Comparison of ENCODE assay signal across 1 cellular context in the genomic region with DNA sequence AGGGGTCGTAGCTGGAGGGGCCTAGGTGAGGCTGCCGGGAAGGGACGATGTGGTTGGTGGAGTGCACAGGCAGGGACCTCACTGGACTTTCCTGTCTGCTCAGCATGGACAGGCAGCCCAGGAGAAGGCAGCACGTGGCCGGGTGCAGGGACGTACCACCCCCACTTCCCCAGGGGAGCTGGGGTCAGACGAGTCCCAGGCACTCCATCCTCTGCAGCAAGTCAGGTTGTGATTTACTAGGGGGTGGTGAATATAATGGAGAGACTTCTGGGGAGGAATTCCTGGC.
TF ChIP-seq lines count a peak whose summit lies in the region.

No MANE protein-coding gene starts in this region.

TF ChIP-seq in HCT116, 20 proteins besides CTCF, POLR2A, EP300 and RAD21 (continued from another document):
- TF ChIP-seq, protein P1, sequence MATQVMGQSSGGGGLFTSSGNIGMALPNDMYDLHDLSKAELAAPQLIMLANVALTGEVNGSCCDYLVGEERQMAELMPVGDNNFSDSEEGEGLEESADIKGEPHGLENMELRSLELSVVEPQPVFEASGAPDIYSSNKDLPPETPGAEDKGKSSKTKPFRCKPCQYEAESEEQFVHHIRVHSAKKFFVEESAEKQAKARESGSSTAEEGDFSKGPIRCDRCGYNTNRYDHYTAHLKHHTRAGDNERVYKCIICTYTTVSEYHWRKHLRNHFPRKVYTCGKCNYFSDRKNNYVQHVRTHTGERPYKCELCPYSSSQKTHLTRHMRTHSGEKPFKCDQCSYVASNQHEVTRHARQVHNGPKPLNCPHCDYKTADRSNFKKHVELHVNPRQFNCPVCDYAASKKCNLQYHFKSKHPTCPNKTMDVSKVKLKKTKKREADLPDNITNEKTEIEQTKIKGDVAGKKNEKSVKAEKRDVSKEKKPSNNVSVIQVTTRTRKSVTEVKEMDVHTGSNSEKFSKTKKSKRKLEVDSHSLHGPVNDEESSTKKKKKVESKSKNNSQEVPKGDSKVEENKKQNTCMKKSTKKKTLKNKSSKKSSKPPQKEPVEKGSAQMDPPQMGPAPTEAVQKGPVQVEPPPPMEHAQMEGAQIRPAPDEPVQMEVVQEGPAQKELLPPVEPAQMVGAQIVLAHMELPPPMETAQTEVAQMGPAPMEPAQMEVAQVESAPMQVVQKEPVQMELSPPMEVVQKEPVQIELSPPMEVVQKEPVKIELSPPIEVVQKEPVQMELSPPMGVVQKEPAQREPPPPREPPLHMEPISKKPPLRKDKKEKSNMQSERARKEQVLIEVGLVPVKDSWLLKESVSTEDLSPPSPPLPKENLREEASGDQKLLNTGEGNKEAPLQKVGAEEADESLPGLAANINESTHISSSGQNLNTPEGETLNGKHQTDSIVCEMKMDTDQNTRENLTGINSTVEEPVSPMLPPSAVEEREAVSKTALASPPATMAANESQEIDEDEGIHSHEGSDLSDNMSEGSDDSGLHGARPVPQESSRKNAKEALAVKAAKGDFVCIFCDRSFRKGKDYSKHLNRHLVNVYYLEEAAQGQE (IDR thresholded peaks at IDR 0.05; ENCODE audit: low read depth), result no peak
- no peak for TF ChIP-seq SP1 (IDR thresholded peaks at IDR 0.05; ENCODE audit: low read depth)
- no peak for TF ChIP-seq ZNF274 (IDR thresholded peaks at IDR 0.05; ENCODE audit: low read depth, low read length)
